Comparison of ENCODE assay signal across 14 cellular contexts in genomic region chr10:23063387-23064287, GRCh38. TPM values are rescaled to one million over a fixed set of nuclear protein-coding genes. Genes with fewer than 3 reads are reported as not detected.
DNase-seq lines count a peak whose midpoint lies in the region; ATAC-seq and TF ChIP-seq lines count a peak whose summit lies in the region.
"Had no signal": no experiment of that assay in that cellular context is flagged by ENCODE, and none has a peak within 500 bp of the region (broad histone marks: within the 10 kb centered on the region; RNA-seq: fewer than 3 reads in every experiment).

No MANE protein-coding gene starts in this region.

- H3K23ac ChIP-seq in IMR-90 (ENCODE audit: low read depth, low read length) = no peak overlapping the region

- no peak overlapping the region for H2BK15ac ChIP-seq in IMR-90 (ENCODE audit: low read depth, low read length)

- H3K36me3 Mint-ChIP-seq in brain = no peaks in the 10 kb centered on the region
- H3K36me3 Mint-ChIP-seq: immature natural killer cell had no signal

- in situ Hi-C loops in IMR-90 (cut with MboI; ENCODE audit: low sequenced_read_pairs) = no loop called here

- no peak overlapping the region for H4K8ac ChIP-seq in IMR-90 (ENCODE audit: low read depth in 2 of 2, low read length in 2 of 2)

- no peak overlapping the region for H2BK5ac ChIP-seq in IMR-90 (ENCODE audit: low read depth, low read length, poor library complexity, severe bottlenecking)

- no peak overlapping the region for H4K91ac ChIP-seq in IMR-90 (ENCODE audit: insufficient read depth, low read depth, low read length)

- POLR2A ChIA-PET in IMR-90 (lab: Charles Lee; ENCODE audit: unreplicated experiment) = no interaction called here

- H2AFZ ChIP-seq in IMR-90 (replicated peaks; ENCODE audit: low read length, poor library complexity) = no peak overlapping the region

- H3K36me3 ChIP-seq in IMR-90 (ENCODE audit: control insufficient read depth, insufficient read depth, low read length) (no peaks in the 10 kb centered on the region), left lung (no peaks in the 10 kb centered on the region), skeletal muscle satellite cell (ENCODE audit: insufficient read depth, low read length) (no peaks in the 10 kb centered on the region)

- H3K9me3 Mint-ChIP-seq in brain = peaks cover 4 to 18% (median 10%) of the 10 kb centered on the region in 5 experiments

- DNase-seq in IMR-90 (peak; percentile 8), left lung (peak in 1 of 2 donors; percentile 76), NCI-H2081 (lab: John Stamatoyannopoulos, UW) (no peak)
- DNase-seq: activated CD4-positive, alpha-beta T cell treated with anti-CD3 and anti-CD28 coated beads for 48 hours; activated T-cell treated with anti-CD3 and anti-CD28 coated beads, Interleukin-2, amount 50 U/mL, for 72 hours; dermis blood vessel endothelial cell; immature natural killer cell; T-helper 2 cell had no signal

- TF ChIP-seq CTCF in IMR-90 (conservative IDR thresholded peaks at IDR 0.05; ENCODE audit: low read depth, low read length) = no peak
- TF ChIP-seq CTCF in brain (conservative IDR thresholded peaks at IDR 0.05) = no peak
- TF ChIP-seq CTCF in left lung (IDR thresholded peaks at IDR 0.05) = no peak

- H2AK9ac ChIP-seq in IMR-90 (replicated peaks; ENCODE audit: low read depth, low read length, poor library complexity) = no peak overlapping the region

- H3K14ac ChIP-seq in IMR-90 (replicated peaks; ENCODE audit: low read depth, low read length) = no peak overlapping the region

- peak; percentile 73 for ATAC-seq in IMR-90 (ENCODE audit: low read depth)
- peak; percentile 12 for ATAC-seq in left lung
- no peak for ATAC-seq in HG03045 (IDR thresholded peaks at IDR 0.05; ENCODE audit: unreplicated experiment)
- ATAC-seq in GM21576 (IDR thresholded peaks at IDR 0.05; ENCODE audit: unreplicated experiment) = no peak
- ATAC-seq: activated T-cell treated with anti-CD3 and anti-CD28 coated beads, Interleukin-2, amount 50 U/mL, for 72 hours; HCT116 had no signal

- H3K79me1 ChIP-seq in IMR-90 (ENCODE audit: low read depth in 1 of 2, low read length in 2 of 2) = no peaks in the 10 kb centered on the region

- no peak for TF ChIP-seq RAD21 in IMR-90 (IDR thresholded peaks at IDR 0.05; ENCODE audit: low read length)

- H2BK20ac ChIP-seq in IMR-90 (ENCODE audit: low read depth, low read length) = no peak overlapping the region

- H2AK5ac ChIP-seq in IMR-90 (ENCODE audit: low read depth, low read length) = no peak overlapping the region

- H3K27me3 ChIP-seq in IMR-90 (ENCODE audit: control insufficient read depth, insufficient read depth, low read length) = peaks cover 5% of the 10 kb centered on the region
- no peaks in the 10 kb centered on the region for H3K27me3 ChIP-seq in left lung
- peaks cover 8% of the 10 kb centered on the region for H3K27me3 ChIP-seq in skeletal muscle satellite cell (ENCODE audit: control insufficient read depth, insufficient read depth, low read length)

- no peaks in the 10 kb centered on the region for H3K9me1 ChIP-seq in IMR-90 (ENCODE audit: insufficient read depth, low read length)

- intact Hi-C loops in IMR-90 (cut with micrococcal nuclease) = no loop called here
- intact Hi-C loops in left lung (cut with DNase I) = no loop called here

- CTCF ChIA-PET in IMR-90 (lab: Yijun Ruan, JAX) = no interaction called here

- dilution Hi-C loops in IMR-90 (cut with HindIII; ENCODE audit: low sequenced_read_pairs, unreplicated experiment) = no loop called here

- no peaks in the 10 kb centered on the region for H4K20me1 ChIP-seq in IMR-90 (ENCODE audit: insufficient read depth, low read length)

- BruUV-seq in IMR-90 (replicated peaks; lab: Mats Ljungman, UMichigan) = no TSS peak

- H3K4me3 ChIP-seq in IMR-90 (ENCODE audit: insufficient read depth, low read depth, low read length) (no peak overlapping the region), left lung (no peak overlapping the region), skeletal muscle satellite cell (ENCODE audit: low read length) (peak overlapping the region; percentile 53)

- no peak overlapping the region for H4K5ac ChIP-seq in IMR-90 (ENCODE audit: low read depth, low read length)

- peaks cover 13% of the 10 kb centered on the region for H3K27me3 Mint-ChIP-seq in brain

- H3K4ac ChIP-seq in IMR-90 (ENCODE audit: low read depth, low read length) = no peak overlapping the region

- H3K4me3 Mint-ChIP-seq in brain = peak overlapping the region in 4 of 5 experiments; percentile 12 to 54 (median 36)
- H3K4me3 Mint-ChIP-seq: activated T-cell treated with anti-CD3 and anti-CD28 coated beads, Interleukin-2, amount 50 U/mL, for 72 hours; immature natural killer cell; stimulated activated naive CD8-positive, alpha-beta T cell treated with anti-CD3 and anti-CD28 coated beads, Interleukin-15, Interleukin-2, amounts not matched to agents 100 ng/mL and 50 ng/mL, for 24 hours had no signal

- no peaks in the 10 kb centered on the region for H3K9me3 ChIP-seq in IMR-90 (ENCODE audit: control insufficient read depth, insufficient read depth, low read length)
- H3K9me3 ChIP-seq in left lung = no peaks in the 10 kb centered on the region
- no peaks in the 10 kb centered on the region for H3K9me3 ChIP-seq in skeletal muscle satellite cell (replicated peaks; ENCODE audit: low read length)

- H3K18ac ChIP-seq in IMR-90 (ENCODE audit: low read depth, low read length) = no peak overlapping the region

- H3K27ac ChIP-seq in IMR-90 (ENCODE audit: insufficient read depth, low read length) (no peak overlapping the region), left lung (no peak overlapping the region)

- peaks cover 45% of the 10 kb centered on the region for H3K4me1 Mint-ChIP-seq in brain
- H3K4me1 Mint-ChIP-seq: immature natural killer cell had no signal

- peak overlapping the region; percentile 70 for H3K4me2 ChIP-seq in IMR-90 (ENCODE audit: low read depth, low read length)
- H3K4me2 ChIP-seq in skeletal muscle satellite cell (ENCODE audit: low read length) = peak overlapping the region; percentile 72

- H3K56ac ChIP-seq in IMR-90 (ENCODE audit: extremely low read depth, insufficient read depth, low read length) = no peak overlapping the region

- H3K9ac ChIP-seq in IMR-90 (ENCODE audit: low read depth, low read length) = no peak overlapping the region
- H3K9ac ChIP-seq in skeletal muscle satellite cell (ENCODE audit: low read depth, low read length) = no peak overlapping the region

- peak overlapping the region; percentile 5 to 52 (median 19) for H3K27ac Mint-ChIP-seq in brain
- H3K27ac Mint-ChIP-seq: activated T-cell treated with anti-CD3 and anti-CD28 coated beads, Interleukin-2, amount 50 U/mL, for 72 hours; immature natural killer cell; stimulated activated naive CD8-positive, alpha-beta T cell treated with anti-CD3 and anti-CD28 coated beads, Interleukin-15, Interleukin-2, amounts not matched to agents 100 ng/mL and 50 ng/mL, for 24 hours had no signal

- H3K4me1 ChIP-seq in IMR-90 (ENCODE audit: control insufficient read depth, insufficient read depth, low read length) = no peaks in the 10 kb centered on the region
- H3K4me1 ChIP-seq in left lung = peaks cover 2 to 4% of the 10 kb centered on the region in 2 donors
- peaks cover 18% of the 10 kb centered on the region for H3K4me1 ChIP-seq in skeletal muscle satellite cell (ENCODE audit: control insufficient read depth, insufficient read depth, low read length)

- no peak overlapping the region for H2BK120ac ChIP-seq in IMR-90 (ENCODE audit: low read depth, low read length)

- WGBS in IMR-90 (ENCODE audit: extremely low coverage in 2 of 2, insufficient read length in 1 of 2), 2 experiments = 13% methylated on average over 11 of the region's 26 CpGs; no CpG with 5 or more reads in 1 of the 2 experiments

- TF ChIP-seq POLR2A in IMR-90 (IDR thresholded peaks at IDR 0.05; ENCODE audit: low read depth, low read length) = no peak

TF ChIP-seq in IMR-90, 13 proteins besides CTCF, POLR2A, EP300 and RAD21:
- TF ChIP-seq FOS (IDR thresholded peaks at IDR 0.05; ENCODE audit: low read depth, low read length) = no peak
- TF ChIP-seq CHD1 (IDR thresholded peaks at IDR 0.05; ENCODE audit: low read depth, low read length) = no peak
- TF ChIP-seq USF2 (IDR thresholded peaks at IDR 0.05; ENCODE audit: low read depth, low read length) = no peak
- TF ChIP-seq RFX5 (IDR thresholded peaks at IDR 0.05; ENCODE audit: low read depth, low read length) = no peak
- no peak for TF ChIP-seq SMC3 (IDR thresholded peaks at IDR 0.05; ENCODE audit: low read depth, low read length)
- no peak for TF ChIP-seq CEBPB (IDR thresholded peaks at IDR 0.05; ENCODE audit: low read depth, low read length)
- no peak for TF ChIP-seq MAFK (IDR thresholded peaks at IDR 0.05; ENCODE audit: low read depth, low read length)

RNA-seq across cellular contexts. Expression of gene MSRB2, which starts 31.7 kb away (rescaled TPM):
- total RNA-seq in IMR-90 (2012; rRNA removed) = 10.6 TPM in 2 replicates
- 20.1 and 23.1 TPM in 2 replicates for polyA plus RNA-seq in IMR-90 (2012; rRNA removed)
- polyA plus RNA-seq in IMR-90 (2012; cell fraction: cytosol; rRNA removed) = 17.7 and 20.5 TPM in 2 replicates
- polyA plus RNA-seq in IMR-90 (2012; cell fraction: nucleus; rRNA removed; ENCODE audit: low replicate concordance) = 8.1 and 19.8 TPM in 2 replicates
- 33.4 TPM for polyA plus RNA-seq in brain (ENCODE audit: insufficient read depth, low read depth, low replicate concordance)
- 10 to 100 TPM; 28.0 to 29.1 TPM for total RNA-seq in left lung
- total RNA-seq in skeletal muscle satellite cell (2012; rRNA removed) = 5.6 and 5.7 TPM in 2 replicates

Comparison
In these comparisons a context has a peak if more than half of its experiments do, and no peak if none do; other contexts are left out.
1. ATAC-seq: peak in IMR-90 (single experiment) and left lung (single experiment); none in HG03045 (single experiment) and GM21576 (single experiment).